36 cellular contexts compared by ENCODE assay signal in genomic region chr16:69633375-69633774, GRCh38.
"Had no signal": no experiment of that assay in that cellular context is flagged by ENCODE, and none has a peak within 500 bp of the region (broad histone marks: within the 10 kb centered on the region; RNA-seq: fewer than 3 reads in every experiment).

No MANE protein-coding gene starts in this region.

- H3K27ac Mint-ChIP-seq: activated B cell treated with CpG ODN at 0.5 μM for 24 hours; activated CD8-positive, alpha-beta memory T cell treated with anti-CD3 and anti-CD28 coated beads, Interleukin-2, amount 10 ng/mL, durations not matched to agents 7 days and 5 days; activated CD8-positive, alpha-beta T cell treated with anti-CD3 and anti-CD28 coated beads, Interleukin-2, amount 10 ng/mL, durations not matched to agents 7 days and 5 days; activated naive CD4-positive, alpha-beta T cell treated with anti-CD3 and anti-CD28 coated beads for 36 hours; activated naive CD4-positive, alpha-beta T cell treated with anti-CD3 and anti-CD28 coated beads, Interleukin-2, amount 50 U/mL, for 24 hours; activated naive CD8-positive, alpha-beta T cell treated with anti-CD3 and anti-CD28 coated beads for 36 hours; activated naive CD8-positive, alpha-beta T cell treated with anti-CD3 and anti-CD28 coated beads, Interleukin-2, amount 50 U/mL, for 24 hours; activated T-helper 1 cell treated with anti-CD3 and anti-CD28 coated beads, Interleukin-12 subunit alpha, Interleukin-12 subunit beta, Interleukin-2, Interleukin-4 antibody, amounts not matched to agents 30 ng/mL and 10 ng/mL and 1 ng/mL, durations not matched to agents 14 hours and 24 hours and 36 hours; activated T-helper 2 cell treated with anti-CD3 and anti-CD28 coated beads, Interferon-gamma antibody, Interleukin-2, Interleukin-4, amounts not matched to agents 10 μg/mL and 5 μg/mL and 100 μg/mL, durations not matched to agents 14 hours and 24 hours and 36 hours; effector memory CD8-positive, alpha-beta T cell; T-helper 2 cell treated with Interferon-gamma antibody and Interleukin-4, amounts not matched to agents 5 μg/mL and 100 μg/mL, for 36 hours had no signal

- H3K27me3 ChIP-seq: ascending aorta, breast epithelium, cardiac muscle cell, esophagus muscularis mucosa, foreskin keratinocyte, gastrocnemius medialis, heart left ventricle had no signal

- H3K27me3 Mint-ChIP-seq: activated B cell treated with CpG ODN at 0.5 μM for 24 hours; activated CD8-positive, alpha-beta memory T cell treated with anti-CD3 and anti-CD28 coated beads, Interleukin-2, amount 10 ng/mL, durations not matched to agents 7 days and 5 days; activated naive CD4-positive, alpha-beta T cell treated with anti-CD3 and anti-CD28 coated beads, Interleukin-2, amount 50 U/mL, for 24 hours; activated naive CD8-positive, alpha-beta T cell treated with anti-CD3 and anti-CD28 coated beads for 36 hours; activated naive CD8-positive, alpha-beta T cell treated with anti-CD3 and anti-CD28 coated beads, Interleukin-2, amount 50 U/mL, for 24 hours; effector memory CD8-positive, alpha-beta T cell had no signal

- ATAC-seq: activated CD4-positive, CD25-positive, alpha-beta regulatory T cell treated with anti-CD3 and anti-CD28 coated beads, Interleukin-2, amount 50 U/mL, for 24 hours; activated CD8-positive, alpha-beta memory T cell treated with anti-CD3 and anti-CD28 coated beads, Interleukin-2, amount 10 ng/mL, durations not matched to agents 7 days and 5 days; activated CD8-positive, alpha-beta T cell treated with anti-CD3 and anti-CD28 coated beads, Interleukin-2, amount 10 ng/mL, durations not matched to agents 7 days and 5 days; activated naive CD8-positive, alpha-beta T cell treated with anti-CD3 and anti-CD28 coated beads, Interleukin-2, amount 50 U/mL, for 24 hours; effector memory CD8-positive, alpha-beta T cell; foreskin keratinocyte; gastrocnemius medialis; heart left ventricle had no signal

- H3K4me1 ChIP-seq: ascending aorta, breast epithelium, foreskin keratinocyte, gastrocnemius medialis, heart left ventricle had no signal

- H3K4me3 Mint-ChIP-seq: activated B cell treated with CpG ODN at 0.5 μM for 24 hours; activated CD8-positive, alpha-beta memory T cell treated with anti-CD3 and anti-CD28 coated beads, Interleukin-2, amount 10 ng/mL, durations not matched to agents 7 days and 5 days; activated CD8-positive, alpha-beta T cell treated with anti-CD3 and anti-CD28 coated beads, Interleukin-2, amount 10 ng/mL, durations not matched to agents 7 days and 5 days; activated naive CD4-positive, alpha-beta T cell treated with anti-CD3 and anti-CD28 coated beads for 36 hours; activated naive CD4-positive, alpha-beta T cell treated with anti-CD3 and anti-CD28 coated beads, Interleukin-2, amount 50 U/mL, for 24 hours; activated naive CD8-positive, alpha-beta T cell treated with anti-CD3 and anti-CD28 coated beads for 36 hours; activated naive CD8-positive, alpha-beta T cell treated with anti-CD3 and anti-CD28 coated beads, Interleukin-2, amount 50 U/mL, for 24 hours; activated T-helper 1 cell treated with anti-CD3 and anti-CD28 coated beads, Interleukin-12 subunit alpha, Interleukin-12 subunit beta, Interleukin-2, Interleukin-4 antibody, amounts not matched to agents 30 ng/mL and 10 ng/mL and 1 ng/mL, durations not matched to agents 14 hours and 24 hours and 36 hours; brain; effector memory CD8-positive, alpha-beta T cell; T-helper 2 cell treated with Interferon-gamma antibody and Interleukin-4, amounts not matched to agents 5 μg/mL and 100 μg/mL, for 36 hours had no signal

- H3K9me3 ChIP-seq: ascending aorta, gastrocnemius medialis had no signal

- H3K4me3 ChIP-seq: ascending aorta, breast epithelium, cardiac muscle cell, esophagus muscularis mucosa, gastrocnemius medialis, heart left ventricle had no signal

- H3K27ac ChIP-seq: ascending aorta, breast epithelium, cardiac muscle cell, foreskin keratinocyte, gastrocnemius medialis, heart left ventricle, WERI-Rb-1 had no signal

- DNase-seq: activated B cell treated with CpG ODN at 0.5 μM for 24 hours; activated CD4-positive, alpha-beta T cell treated with anti-CD3 and anti-CD28 coated beads for 48 hours; activated CD4-positive, alpha-beta T cell treated with anti-CD3 and anti-CD28 coated beads, Interleukin-2, amount 50 U/mL, for 1 hour; activated CD4-positive, alpha-beta T cell treated with anti-CD3 and anti-CD28 coated beads, Interleukin-2, amount 50 U/mL, for 48 hours; activated CD8-positive, alpha-beta memory T cell treated with anti-CD3 and anti-CD28 coated beads, Interleukin-2, amount 10 ng/mL, durations not matched to agents 7 days and 5 days; activated CD8-positive, alpha-beta memory T cell treated with anti-CD3 and anti-CD28 coated beads, Interleukin-2, amount 50 U/mL, for 4 hours; activated CD8-positive, alpha-beta T cell treated with anti-CD3 and anti-CD28 coated beads, Interleukin-2, amount 10 ng/mL, durations not matched to agents 7 days and 5 days; activated effector memory CD4-positive, alpha-beta T cell treated with anti-CD3 and anti-CD28 coated beads, Interleukin-2, amount 50 U/mL, for 16 hours; activated naive CD4-positive, alpha-beta T cell treated with anti-CD3 and anti-CD28 coated beads for 36 hours; activated naive CD8-positive, alpha-beta T cell treated with anti-CD3 and anti-CD28 coated beads for 36 hours; activated naive CD8-positive, alpha-beta T cell treated with anti-CD3 and anti-CD28 coated beads, Interleukin-2, amount 50 U/mL, for 24 hours; activated T-cell treated with anti-CD3 and anti-CD28 coated beads, Interleukin-2, amount 50 U/mL, for 1 hour; activated T-cell treated with anti-CD3 and anti-CD28 coated beads, Interleukin-2, amount 50 U/mL, for 48 hours; central memory CD4-positive, alpha-beta T cell; cerebellar nuclear complex; cortex of kidney; dermis blood vessel endothelial cell; effector CD4-positive, alpha-beta T cell; effector memory CD8-positive, alpha-beta T cell; erythroblast; foreskin keratinocyte; gastrocnemius medialis; glutamatergic neuron; heart left ventricle; T1000; WERI-Rb-1 had no signal

- H3K4me1 Mint-ChIP-seq: activated B cell treated with CpG ODN at 0.5 μM for 24 hours; activated CD8-positive, alpha-beta memory T cell treated with anti-CD3 and anti-CD28 coated beads, Interleukin-2, amount 10 ng/mL, durations not matched to agents 7 days and 5 days; activated naive CD4-positive, alpha-beta T cell treated with anti-CD3 and anti-CD28 coated beads, Interleukin-2, amount 50 U/mL, for 24 hours; activated naive CD8-positive, alpha-beta T cell treated with anti-CD3 and anti-CD28 coated beads for 36 hours; brain had no signal

- H3K36me3 ChIP-seq: breast epithelium, WERI-Rb-1 had no signal
